Comparison of ENCODE assay signal across 9 cellular contexts in genomic region chr5:144598451-144599068, GRCh38.
DNase-seq lines count a peak whose midpoint lies in the region; ATAC-seq, FAIRE-seq and TF ChIP-seq lines count a peak whose summit lies in the region.
"Had no signal": no experiment of that assay in that cellular context is flagged by ENCODE, and none has a peak within 500 bp of the region (broad histone marks: within the 10 kb centered on the region; RNA-seq: fewer than 3 reads in every experiment).

No MANE protein-coding gene starts in this region.

- H3K27me3 ChIP-seq in breast epithelium = peaks cover 0 to 6% of the 10 kb centered on the region in 2 donors
- peaks cover 0 to 11% (median 0%) of the 10 kb centered on the region in 4 donors for H3K27me3 ChIP-seq in esophagus squamous epithelium

- intact Hi-C loops in breast epithelium (cut with DNase I; ENCODE audit: low total_unique reads) (no loop called here), MCF 10A (cut with micrococcal nuclease) (no loop called here), esophagus squamous epithelium (cut with DNase I) (no loop called here)

- CTCF ChIA-PET in MCF 10A (lab: Yijun Ruan, JAX) = interaction anchor here (0.6 kb wide), 1 partner anchor 206 kb away, joined by 3 read pairs; no protein-coding TSS in a partner anchor

- in situ Hi-C loops in astrocyte of the cerebellum (cut with HindIII; ENCODE audit: low sequenced_read_pairs) = no loop called here

- H3K36me3 ChIP-seq in breast epithelium = no peaks in the 10 kb centered on the region
- no peaks in the 10 kb centered on the region for H3K36me3 ChIP-seq in esophagus squamous epithelium

- H3K27me3 Mint-ChIP-seq in MCF 10A (ENCODE audit: insufficient read depth, unreplicated experiment) = no peaks in the 10 kb centered on the region
- H3K27me3 Mint-ChIP-seq: activated naive CD8-positive, alpha-beta T cell treated with anti-CD3 and anti-CD28 coated beads, Interleukin-2, amount 10 ng/mL, durations not matched to agents 7 days and 5 days had no signal

- no peak for ATAC-seq in GM18502 (IDR thresholded peaks at IDR 0.05; ENCODE audit: poor library complexity, unreplicated experiment)

- H3K27ac ChIP-seq in breast epithelium = no peak overlapping the region
- no peak overlapping the region for H3K27ac ChIP-seq in esophagus squamous epithelium

- H3K9me3 ChIP-seq in breast epithelium (no peaks in the 10 kb centered on the region), esophagus squamous epithelium (peaks cover 0 to 5% (median 0%) of the 10 kb centered on the region in 3 donors)

- POLR2A ChIA-PET in MCF 10A (lab: Yijun Ruan, JAX) = no interaction called here

- FAIRE-seq in D721Med (lab: Jason Lieb, UNC) = no peak

- WGBS in esophagus squamous epithelium, 2 donors = 14 to 26% methylated on average over 13 of the region's 30 CpGs

- H3K36me3 Mint-ChIP-seq in MCF 10A (ENCODE audit: insufficient read depth, unreplicated experiment) = no peaks in the 10 kb centered on the region
- H3K36me3 Mint-ChIP-seq: activated naive CD8-positive, alpha-beta T cell treated with anti-CD3 and anti-CD28 coated beads, Interleukin-2, amount 10 ng/mL, durations not matched to agents 7 days and 5 days had no signal

- TF ChIP-seq POLR2A in breast epithelium (IDR thresholded peaks at IDR 0.05) = no peak
- no peak for TF ChIP-seq POLR2A in esophagus squamous epithelium (IDR thresholded peaks at IDR 0.05)

- no peak for DNase-seq in breast epithelium (ENCODE audit: low spot score in 2 of 2)
- DNase-seq in MCF 10A (ENCODE audit: unreplicated experiment) = no peak
- DNase-seq in astrocyte of the cerebellum (ENCODE audit: low read depth) = no peak
- peak; percentile 76 for DNase-seq in left kidney (ENCODE audit: low read depth, low spot score)
- no peak for DNase-seq in D721Med (ENCODE audit: insufficient read length, low spot score)
- DNase-seq in AG08396 (ENCODE audit: low spot score) = no peak
- DNase-seq in esophagus squamous epithelium (lab: John Stamatoyannopoulos, UW) = no peak
- DNase-seq: activated naive CD8-positive, alpha-beta T cell treated with anti-CD3 and anti-CD28 coated beads, Interleukin-2, amount 10 ng/mL, durations not matched to agents 7 days and 5 days had no signal

- no peak overlapping the region for H3K27ac Mint-ChIP-seq in MCF 10A (ENCODE audit: low read depth, unreplicated experiment)
- H3K27ac Mint-ChIP-seq: activated naive CD8-positive, alpha-beta T cell treated with anti-CD3 and anti-CD28 coated beads, Interleukin-2, amount 10 ng/mL, durations not matched to agents 7 days and 5 days had no signal

- BruUV-seq in MCF 10A (replicated peaks; lab: Mats Ljungman, UMichigan) = no TSS peak

- H3K4me1 ChIP-seq in breast epithelium (no peaks in the 10 kb centered on the region), esophagus squamous epithelium (peaks cover 0 to 9% (median 0%) of the 10 kb centered on the region in 3 donors)

- no peak overlapping the region for H3K4me3 Mint-ChIP-seq in MCF 10A (ENCODE audit: unreplicated experiment)
- H3K4me3 Mint-ChIP-seq: activated naive CD8-positive, alpha-beta T cell treated with anti-CD3 and anti-CD28 coated beads, Interleukin-2, amount 10 ng/mL, durations not matched to agents 7 days and 5 days had no signal

- no peaks in the 10 kb centered on the region for H3K4me1 Mint-ChIP-seq in MCF 10A (ENCODE audit: insufficient read depth, unreplicated experiment)
- H3K4me1 Mint-ChIP-seq: activated naive CD8-positive, alpha-beta T cell treated with anti-CD3 and anti-CD28 coated beads, Interleukin-2, amount 10 ng/mL, durations not matched to agents 7 days and 5 days had no signal

- H3K9me3 Mint-ChIP-seq in MCF 10A (ENCODE audit: unreplicated experiment) = peaks cover 9% of the 10 kb centered on the region

- H3K4me3 ChIP-seq in breast epithelium (peak overlapping the region in 2 of 3 donors; percentile 27 to 63), astrocyte of the cerebellum (ENCODE audit: low read depth, low read length) (peak overlapping the region; percentile 24), esophagus squamous epithelium (peak overlapping the region in 1 of 4 donors; percentile 47)

- no peak for TF ChIP-seq CTCF in breast epithelium (IDR thresholded peaks at IDR 0.05)
- no peak for TF ChIP-seq CTCF in MCF 10A (IDR thresholded peaks at IDR 0.05; ENCODE audit: unreplicated experiment)
- TF ChIP-seq CTCF in astrocyte of the cerebellum (IDR thresholded peaks at IDR 0.05; ENCODE audit: low read depth, low read length, missing control alignments) = no peak
- TF ChIP-seq CTCF in D721Med (IDR thresholded peaks at IDR 0.05; ENCODE audit: insufficient read depth, missing control alignments) = no peak
- TF ChIP-seq CTCF in esophagus squamous epithelium (IDR thresholded peaks at IDR 0.05) = no peak
